In genomic region chr2:171158036-171158789, GRCh38 we compare ENCODE assay signal across 9 cellular contexts. TPM values are rescaled to one million over a fixed set of nuclear protein-coding genes. Genes with fewer than 3 reads are reported as not detected.
A peak's percentile ranks its signal among the peaks of the same experiment; 100 is the strongest.
DNase-seq lines count a peak whose midpoint lies in the region; ATAC-seq and TF ChIP-seq lines count a peak whose summit lies in the region.
"Had no signal": no experiment of that assay in that cellular context is flagged by ENCODE, and none has a peak within 500 bp of the region (broad histone marks: within the 10 kb centered on the region; RNA-seq: fewer than 3 reads in every experiment).

No MANE protein-coding gene starts in this region.

- POLR2A ChIA-PET in HEK293T (lab: Yijun Ruan, JAX): interaction anchor here (0.8 kb wide), 1 partner anchor 8 kb away, joined by 3 read pairs; no protein-coding TSS in a partner anchor

- no peaks in the 10 kb centered on the region for H3K9me2 ChIP-seq in MM.1S (replicated peaks; ENCODE audit: insufficient read depth, low read length)

- no peaks in the 10 kb centered on the region for H3K27me3 Mint-ChIP-seq in osteocyte (ENCODE audit: unreplicated experiment)

- H3K4me3 Mint-ChIP-seq in osteocyte (ENCODE audit: unreplicated experiment): peak overlapping the region; percentile 86

- peaks cover 41% of the 10 kb centered on the region for H4K20me1 ChIP-seq in MM.1S (ENCODE audit: insufficient read depth, low read length)

- H3K27me3 ChIP-seq in MM.1S (replicated peaks; ENCODE audit: insufficient read depth, low read length) (no peaks in the 10 kb centered on the region), duodenal mucosa (ENCODE audit: control insufficient read depth in 1 of 2, insufficient read depth in 2 of 2, low read length in 2 of 2) (no peaks in the 10 kb centered on the region)

- H3K27ac ChIP-seq in MM.1S (ENCODE audit: low read length) (no peak overlapping the region), duodenal mucosa (ENCODE audit: low read depth, low read length) (no peak overlapping the region)

- H3K36me3 ChIP-seq in MM.1S (replicated peaks; ENCODE audit: insufficient read depth, low read length) (no peaks in the 10 kb centered on the region), duodenal mucosa (ENCODE audit: control insufficient read depth in 1 of 2, insufficient read depth in 2 of 2, low read length in 2 of 2) (no peaks in the 10 kb centered on the region)

- H3K4me1 Mint-ChIP-seq in osteocyte (ENCODE audit: unreplicated experiment): peaks cover 54% of the 10 kb centered on the region

- TF ChIP-seq CTCF in GM12865 (IDR thresholded peaks at IDR 0.05; ENCODE audit: insufficient read depth, low read depth, low read length, missing control alignments): no peak
- TF ChIP-seq CTCF in MM.1S (IDR thresholded peaks at IDR 0.05; ENCODE audit: low read length): no peak
- TF ChIP-seq CTCF in osteocyte (IDR thresholded peaks at IDR 0.05): no peak

- H3K4me3 ChIP-seq in GM12865 (ENCODE audit: low read depth, low read length) (peak overlapping the region; percentile 80), MM.1S (ENCODE audit: low read length) (peak overlapping the region; percentile 80), duodenal mucosa (ENCODE audit: low read depth in 1 of 2, low read length in 2 of 2) (peak overlapping the region; percentile 70 to 87)

- H3K9me3 ChIP-seq in MM.1S (replicated peaks; ENCODE audit: insufficient read depth, low read length) (no peaks in the 10 kb centered on the region), duodenal mucosa (ENCODE audit: control insufficient read depth in 1 of 2, low read length in 2 of 2) (no peaks in the 10 kb centered on the region)

- CTCF ChIA-PET in HEK293T (lab: Yijun Ruan, JAX): interaction anchor here (0.6 to 1.6 kb wide), 7 partner anchors 20 to 444 kb away, joined by 3 to 5 read pairs (median 3); no protein-coding TSS in a partner anchor

- ATAC-seq in GM19324 (IDR thresholded peaks at IDR 0.05; ENCODE audit: low FRiP score, unreplicated experiment): no peak

- H3K79me2 ChIP-seq in MM.1S (ENCODE audit: low read length): peaks cover 70% of the 10 kb centered on the region

- DNase-seq in GM12865 (ENCODE audit: low read depth): peak; percentile 50
- no peak for DNase-seq in MM.1S
- no peak for DNase-seq in osteocyte (ENCODE audit: extremely low spot score, unreplicated experiment)
- no peak for DNase-seq in HEK293T (ENCODE audit: extremely low spot score)
- no peak for DNase-seq in anterior cingulate cortex (lab: John Stamatoyannopoulos, UW)
- DNase-seq: NCI-H1436 treated with DMSO at 0.1 percent for 48 hours, posterior cingulate gyrus had no signal

- H3K9ac ChIP-seq in MM.1S (ENCODE audit: low read length): peak overlapping the region; percentile 65; the same call in 1 of the 2 replicates
- H3K9ac ChIP-seq in duodenal mucosa (ENCODE audit: low read depth in 1 of 2, low read length in 2 of 2): no peak overlapping the region

- H3K4me2 ChIP-seq in MM.1S (ENCODE audit: low read depth, low read length): peak overlapping the region; percentile 94

- H3K4me1 ChIP-seq in MM.1S (ENCODE audit: low read length): peaks cover 20% of the 10 kb centered on the region
- peaks cover 17 to 31% of the 10 kb centered on the region in 2 donors for H3K4me1 ChIP-seq in duodenal mucosa (ENCODE audit: control insufficient read depth in 1 of 2, insufficient read depth in 2 of 2, low read length in 2 of 2)

- peaks cover 2% of the 10 kb centered on the region for H3K36me3 Mint-ChIP-seq in osteocyte (ENCODE audit: unreplicated experiment)

- H2AFZ ChIP-seq in MM.1S (ENCODE audit: low read length): no peak overlapping the region

- H3K9me3 Mint-ChIP-seq in osteocyte (ENCODE audit: unreplicated experiment): no peaks in the 10 kb centered on the region

- H3K27ac Mint-ChIP-seq in osteocyte (ENCODE audit: unreplicated experiment): peak overlapping the region; percentile 16

- peaks cover 18% of the 10 kb centered on the region for H3F3A ChIP-seq in MM.1S (ENCODE audit: insufficient read depth, low read length)

TF ChIP-seq in HEK293T, 16 proteins besides CTCF, POLR2A, EP300 and RAD21:
- TF ChIP-seq LEF1 (IDR thresholded peaks at IDR 0.05; ENCODE audit: borderline replicate concordance) (no peak), FOXA1 (IDR thresholded peaks at IDR 0.05) (no peak), TARDBP (IDR thresholded peaks at IDR 0.05) (no peak), SUZ12 (IDR thresholded peaks at IDR 0.05) (no peak), HDGF (IDR thresholded peaks at IDR 0.05; ENCODE audit: borderline replicate concordance) (no peak), ARNT (IDR thresholded peaks at IDR 0.05) (no peak), FOXM1 (IDR thresholded peaks at IDR 0.05; ENCODE audit: borderline replicate concordance) (no peak), PKNOX1 (IDR thresholded peaks at IDR 0.05) (no peak), CTBP1 (IDR thresholded peaks at IDR 0.05; ENCODE audit: borderline replicate concordance) (no peak), BHLHE40 (IDR thresholded peaks at IDR 0.05; ENCODE audit: borderline replicate concordance) (no peak), SP1 (IDR thresholded peaks at IDR 0.05) (no peak), FOXK2 (IDR thresholded peaks at IDR 0.05) (no peak)

RNA-seq across cellular contexts. Expression of gene TLK1, which starts 2.5 kb away (rescaled TPM):
- 84.3 and 86.5 TPM in 2 replicates for total RNA-seq in osteocyte
